ENCODE assay signal across 18 cellular contexts in the genomic region with DNA sequence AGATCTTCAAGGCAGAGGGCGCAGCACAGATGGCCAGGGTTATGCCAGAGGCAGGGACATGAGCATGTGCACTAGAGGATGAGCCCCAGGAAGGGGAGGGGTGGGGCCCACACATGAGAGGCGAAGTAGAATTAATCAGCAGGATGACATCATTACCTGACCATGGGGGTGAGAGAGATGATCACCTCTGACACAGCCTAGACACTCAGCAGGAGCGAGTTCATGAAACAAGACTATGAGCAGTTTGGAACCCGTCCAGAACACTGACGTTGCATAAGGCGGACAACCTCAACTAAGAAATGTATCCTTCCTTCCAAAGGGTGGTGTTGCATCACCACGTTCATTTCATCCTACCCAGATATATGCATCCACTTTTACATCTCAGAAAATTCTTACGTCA.
DNase-seq lines count a peak whose midpoint lies in the region; ATAC-seq and TF ChIP-seq lines count a peak whose summit lies in the region.
"Had no signal": no experiment of that assay in that cellular context is flagged by ENCODE, and none has a peak within 500 bp of the region (broad histone marks: within the 10 kb centered on the region; RNA-seq: fewer than 3 reads in every experiment).

No MANE protein-coding gene starts in this region.

- H3K36me3 ChIP-seq in HEK293 (ENCODE audit: control insufficient read depth in 2 of 2, insufficient read depth in 1 of 2, low read length in 2 of 2): no peaks in the 10 kb centered on the region
- H3K36me3 ChIP-seq: BLaER1 treated with 17β-estradiol and CSF1 and Interleukin-3, amounts not matched to agents 10 nM and 100 nM had no signal

- in situ Hi-C loops in astrocyte of the cerebellum (cut with HindIII; ENCODE audit: low sequenced_read_pairs): no loop called here

- CTCF ChIA-PET in HEK293 (lab: Yijun Ruan, JAX): interaction anchor here (0.7 kb wide), 1 partner anchor 1304 kb away, joined by 4 read pairs; no protein-coding TSS in a partner anchor

- ATAC-seq in SK-N-SH treated with all-trans-retinoic acid at 6 μM for 48 hours (no peak), GM21528 (IDR thresholded peaks at IDR 0.05; ENCODE audit: low FRiP score, unreplicated experiment) (no peak)

- peaks cover 5% of the 10 kb centered on the region for H3K4me1 ChIP-seq in HEK293 (ENCODE audit: control insufficient read depth, insufficient read depth, low read length)
- H3K4me1 ChIP-seq: BLaER1 treated with 17β-estradiol and CSF1 and Interleukin-3, amounts not matched to agents 10 nM and 100 nM had no signal

- POLR2A ChIA-PET in HEK293 (lab: Yijun Ruan, JAX): no interaction called here

- TF ChIP-seq CTCF in HEK293 (tag by site-specific recombination; IDR thresholded peaks at IDR 0.05): no peak
- TF ChIP-seq CTCF in astrocyte of the cerebellum (IDR thresholded peaks at IDR 0.05; ENCODE audit: low read depth, low read length, missing control alignments): no peak

- no peak overlapping the region for H3K4me3 ChIP-seq in HEK293 (ENCODE audit: low read depth, low read length)
- H3K4me3 ChIP-seq in astrocyte of the cerebellum (ENCODE audit: low read depth, low read length): no peak overlapping the region
- H3K4me3 ChIP-seq: BLaER1 treated with 17β-estradiol and CSF1 and Interleukin-3, amounts not matched to agents 10 nM and 100 nM had no signal

- DNase-seq in NCI-H146 treated with DMSO at 0.1 percent for 48 hours (lab: John Stamatoyannopoulos, UW; ENCODE audit: unreplicated experiment): peak; percentile 93
- DNase-seq in astrocyte of the cerebellum (ENCODE audit: low read depth): peak; percentile 42
- peak; percentile 96 for DNase-seq in iris pigment epithelial cell (ENCODE audit: low read depth)
- DNase-seq in KG1 (lab: John Stamatoyannopoulos, UW): no peak
- no peak for DNase-seq in mucosa of gallbladder (ENCODE audit: low spot score)
- DNase-seq: activated CD4-positive, alpha-beta T cell treated with anti-CD3 and anti-CD28 coated beads for 48 hours; activated naive CD8-positive, alpha-beta T cell treated with anti-CD3 and anti-CD28 coated beads, Interleukin-2, amount 10 ng/mL, durations not matched to agents 7 days and 5 days; activated T-cell treated with anti-CD3 and anti-CD28 coated beads, Interleukin-2, amount 50 U/mL, for 24 hours; DMS79; endodermal cell; kidney glomerular epithelial cell; NCI-H1417 treated with DMSO at 0.1 percent for 48 hours; NCI-H446 treated with DMSO at 0.1 percent for 48 hours; T-helper 2 cell had no signal

- no peak overlapping the region for H3K27ac ChIP-seq in HEK293 (ENCODE audit: extremely low read depth, low read depth, low read length)
- H3K27ac ChIP-seq: BLaER1 treated with 17β-estradiol and CSF1 and Interleukin-3, amounts not matched to agents 10 nM and 100 nM had no signal

- H3K9me3 ChIP-seq in HEK293 (ENCODE audit: control insufficient read depth, insufficient read depth, low read depth, low read length): no peaks in the 10 kb centered on the region

TF ChIP-seq in HEK293, 187 proteins besides CTCF, POLR2A, EP300 and RAD21 (continues in another document):
- TF ChIP-seq, protein P1, sequence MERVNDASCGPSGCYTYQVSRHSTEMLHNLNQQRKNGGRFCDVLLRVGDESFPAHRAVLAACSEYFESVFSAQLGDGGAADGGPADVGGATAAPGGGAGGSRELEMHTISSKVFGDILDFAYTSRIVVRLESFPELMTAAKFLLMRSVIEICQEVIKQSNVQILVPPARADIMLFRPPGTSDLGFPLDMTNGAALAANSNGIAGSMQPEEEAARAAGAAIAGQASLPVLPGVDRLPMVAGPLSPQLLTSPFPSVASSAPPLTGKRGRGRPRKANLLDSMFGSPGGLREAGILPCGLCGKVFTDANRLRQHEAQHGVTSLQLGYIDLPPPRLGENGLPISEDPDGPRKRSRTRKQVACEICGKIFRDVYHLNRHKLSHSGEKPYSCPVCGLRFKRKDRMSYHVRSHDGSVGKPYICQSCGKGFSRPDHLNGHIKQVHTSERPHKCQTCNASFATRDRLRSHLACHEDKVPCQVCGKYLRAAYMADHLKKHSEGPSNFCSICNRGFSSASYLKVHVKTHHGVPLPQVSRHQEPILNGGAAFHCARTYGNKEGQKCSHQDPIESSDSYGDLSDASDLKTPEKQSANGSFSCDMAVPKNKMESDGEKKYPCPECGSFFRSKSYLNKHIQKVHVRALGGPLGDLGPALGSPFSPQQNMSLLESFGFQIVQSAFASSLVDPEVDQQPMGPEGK (tag by site-specific recombination; IDR thresholded peaks at IDR 0.05): peak; percentile 55
- peak; percentile 99 for TF ChIP-seq ZFP69B (tag by site-specific recombination; IDR thresholded peaks at IDR 0.05)
- peak; percentile 51; the same call in 1 of the 2 replicates for TF ChIP-seq ZNF335 (tag by site-specific recombination; conservative IDR thresholded peaks at IDR 0.05)
- no peak for TF ChIP-seq ZNF530 (tag by site-specific recombination; IDR thresholded peaks at IDR 0.05; ENCODE audit: low read depth)
- no peak for TF ChIP-seq ZNF558 (tag by site-specific recombination; IDR thresholded peaks at IDR 0.05)
- TF ChIP-seq, protein P2, sequence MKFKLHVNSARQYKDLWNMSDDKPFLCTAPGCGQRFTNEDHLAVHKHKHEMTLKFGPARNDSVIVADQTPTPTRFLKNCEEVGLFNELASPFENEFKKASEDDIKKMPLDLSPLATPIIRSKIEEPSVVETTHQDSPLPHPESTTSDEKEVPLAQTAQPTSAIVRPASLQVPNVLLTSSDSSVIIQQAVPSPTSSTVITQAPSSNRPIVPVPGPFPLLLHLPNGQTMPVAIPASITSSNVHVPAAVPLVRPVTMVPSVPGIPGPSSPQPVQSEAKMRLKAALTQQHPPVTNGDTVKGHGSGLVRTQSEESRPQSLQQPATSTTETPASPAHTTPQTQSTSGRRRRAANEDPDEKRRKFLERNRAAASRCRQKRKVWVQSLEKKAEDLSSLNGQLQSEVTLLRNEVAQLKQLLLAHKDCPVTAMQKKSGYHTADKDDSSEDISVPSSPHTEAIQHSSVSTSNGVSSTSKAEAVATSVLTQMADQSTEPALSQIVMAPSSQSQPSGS (tag by site-specific recombination; IDR thresholded peaks at IDR 0.05; ENCODE audit: low read depth): peak; percentile 89
- TF ChIP-seq ZNF350 (tag by site-specific recombination; IDR thresholded peaks at IDR 0.05): no peak
- TF ChIP-seq ZNF175 (tag by site-specific recombination; IDR thresholded peaks at IDR 0.05): no peak

TF ChIP-seq in SK-N-SH treated with all-trans-retinoic acid at 6 μM for 48 hours, 23 proteins besides CTCF, POLR2A, EP300 and RAD21:
- TF ChIP-seq, protein P1 (CRISPR knock-in tag; IDR thresholded peaks at IDR 0.05; ENCODE audit: borderline replicate concordance): no peak
- TF ChIP-seq PPARA (CRISPR knock-in tag; IDR thresholded peaks at IDR 0.05; ENCODE audit: borderline replicate concordance): no peak
- TF ChIP-seq CSDC2 (CRISPR knock-in tag; IDR thresholded peaks at IDR 0.05): no peak
- TF ChIP-seq ZFP30 (CRISPR knock-in tag; IDR thresholded peaks at IDR 0.05): no peak
- TF ChIP-seq TCF4 (CRISPR knock-in tag; IDR thresholded peaks at IDR 0.05; ENCODE audit: borderline replicate concordance): no peak
- TF ChIP-seq TOX (CRISPR knock-in tag; IDR thresholded peaks at IDR 0.05; ENCODE audit: borderline replicate concordance): no peak
- TF ChIP-seq BACH2 (CRISPR knock-in tag; IDR thresholded peaks at IDR 0.05; ENCODE audit: borderline replicate concordance): no peak
- no peak for TF ChIP-seq ZFP3 (CRISPR knock-in tag; IDR thresholded peaks at IDR 0.05)
- no peak for TF ChIP-seq ZNF8 (CRISPR knock-in tag; IDR thresholded peaks at IDR 0.05)

Comparison
In these comparisons a context has a peak if more than half of its experiments do, and no peak if none do; other contexts are left out.
1. DNase-seq: peak in NCI-H146 treated with DMSO at 0.1 percent for 48 hours (single experiment), astrocyte of the cerebellum (single experiment) and iris pigment epithelial cell (single experiment); none in KG1 (single experiment) and mucosa of gallbladder (single experiment).